ENCODE assay signal across 8 cellular contexts in the genomic region with DNA sequence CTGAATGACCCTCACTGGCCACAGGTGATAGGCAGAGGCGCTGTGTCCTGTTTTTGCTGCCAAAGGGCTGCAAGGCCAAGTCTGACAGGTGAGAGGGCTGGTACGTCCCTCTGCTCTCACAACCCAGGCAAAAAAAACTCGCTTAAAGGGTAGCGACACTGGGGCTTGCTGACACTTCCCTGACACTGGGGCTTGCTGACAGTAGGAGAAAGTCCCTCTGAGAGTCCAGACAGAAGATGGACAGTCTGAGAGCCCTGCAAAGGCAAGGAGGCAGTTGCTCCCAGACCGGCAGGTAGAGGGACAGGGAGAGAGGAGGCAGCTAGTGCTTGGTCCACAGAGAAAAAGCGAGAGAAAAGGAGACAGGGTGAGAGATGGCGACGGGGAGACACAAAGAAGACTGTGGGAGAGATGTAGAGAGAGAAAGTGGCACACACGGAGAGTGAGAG. TPM values are rescaled to one million over a fixed set of nuclear protein-coding genes. Genes with fewer than 3 reads are reported as not detected.
DNase-seq lines count a peak whose midpoint lies in the region; ATAC-seq and TF ChIP-seq lines count a peak whose summit lies in the region.

No MANE protein-coding gene starts in this region.

- peaks cover 30 to 40% (median 38%) of the 10 kb centered on the region in 3 donors for H3K4me1 Mint-ChIP-seq in IgD-negative memory B cell

- WGBS in spleen, 5 donors: 8 to 16% (median 13%) methylated on average over 9 of the region's 9 CpGs

- no peaks in the 10 kb centered on the region for H3K36me3 ChIP-seq in adipocyte (ENCODE audit: control insufficient read depth, insufficient read depth, low read length, severe bottlenecking)
- no peaks in the 10 kb centered on the region for H3K36me3 ChIP-seq in spleen

- DNase-seq in adipocyte (ENCODE audit: low read depth) (no peak), spleen (peak; percentile 81), NCI-H774 (lab: John Stamatoyannopoulos, UW) (no peak)

- H3K9me3 ChIP-seq in adipocyte (ENCODE audit: control insufficient read depth, low read length): no peaks in the 10 kb centered on the region
- H3K9me3 ChIP-seq in spleen: no peaks in the 10 kb centered on the region

- no peaks in the 10 kb centered on the region for H3K27me3 ChIP-seq in adipocyte (replicated peaks; ENCODE audit: control insufficient read depth, insufficient read depth, low read length)
- H3K27me3 ChIP-seq in spleen (replicated peaks in 1 of 7): no peaks in the 10 kb centered on the region

- H3K27ac ChIP-seq in spleen: peak overlapping the region; percentile 64 to 91 (median 82)

- no peaks in the 10 kb centered on the region for H3K36me3 Mint-ChIP-seq in IgD-negative memory B cell

- no peaks in the 10 kb centered on the region for H3K27me3 Mint-ChIP-seq in IgD-negative memory B cell

- TF ChIP-seq CTCF in spleen (IDR thresholded peaks at IDR 0.05 in 8 of 11, conservative IDR thresholded peaks at IDR 0.05 in 3 of 11): no peak

- intact Hi-C loops in spleen (cut with DNase I; ENCODE audit: low total_unique reads): loop anchor here (5.0 to 10.0 kb wide), 2 partner anchors 94 to 114 kb away; no protein-coding TSS in a partner anchor

- peaks cover 18% of the 10 kb centered on the region for H3K4me1 ChIP-seq in adipocyte (ENCODE audit: control insufficient read depth, insufficient read depth, low read length)
- H3K4me1 ChIP-seq in spleen: peaks cover 31 to 64% (median 56%) of the 10 kb centered on the region in 6 donors

- peak; percentile 1 for ATAC-seq in GM19035 (IDR thresholded peaks at IDR 0.05; ENCODE audit: unreplicated experiment)
- ATAC-seq in GM21786 (IDR thresholded peaks at IDR 0.05; ENCODE audit: unreplicated experiment): no peak
- no peak for ATAC-seq in HG02840 (IDR thresholded peaks at IDR 0.05; ENCODE audit: low FRiP score, unreplicated experiment)

- peak overlapping the region; percentile 84 for H3K9ac ChIP-seq in adipocyte (ENCODE audit: low read length)

- H3K4me3 Mint-ChIP-seq in IgD-negative memory B cell: peak overlapping the region; percentile 86 to 98 (median 92)

- TF ChIP-seq POLR2A in spleen (IDR thresholded peaks at IDR 0.05): peak in 1 of 3 donors; percentile 11

- H3K4me3 ChIP-seq in adipocyte (ENCODE audit: low read length): peak overlapping the region; percentile 85
- H3K4me3 ChIP-seq in iPS-11a (ENCODE audit: low read depth, low read length): peak overlapping the region; percentile 55
- peak overlapping the region; percentile 66 to 98 (median 76) for H3K4me3 ChIP-seq in spleen

- H3K27ac Mint-ChIP-seq in IgD-negative memory B cell: peak overlapping the region; percentile 8 to 95 (median 75)

- no peaks in the 10 kb centered on the region for H3K9me3 Mint-ChIP-seq in IgD-negative memory B cell

RNA-seq across cellular contexts. Expression of gene ARHGEF3, which starts 0.6 kb away (rescaled TPM):
- polyA plus RNA-seq in IgD-negative memory B cell (39.1 TPM), spleen (10 to 100 TPM in 1 of 3 donors, 1 to 10 TPM in 2; 8.0 to 11.3 (median 9.5) TPM)
- 10 to 100 TPM; 29.6 to 35.1 (median 33.4) TPM for total RNA-seq in spleen
